In genomic region chrX:154762529-154763296, GRCh38 we compare ENCODE assay signal across 1 cellular context.
TF ChIP-seq lines count a peak whose summit lies in the region.

Gene DKC1 (plus strand): TSS chrX:154762864. CDS start chrX:154762966, 102 bp downstream.

TF ChIP-seq in HEK293, 187 proteins besides CTCF, POLR2A, EP300 and RAD21 (continued from another document):
- 0 out of 2 replicates have a peak, but pooled peaks have one; percentile 15 for TF ChIP-seq ZBTB10 (tag by site-specific recombination; IDR thresholded peaks at IDR 0.05)
- no peak for TF ChIP-seq IKZF3 (tag by site-specific recombination; IDR thresholded peaks at IDR 0.05)
- TF ChIP-seq ZBTB17 (tag by site-specific recombination; IDR thresholded peaks at IDR 0.05) = no peak; the same call in 1 of the 2 replicates
- peak; percentile 49; the same call in 1 of the 2 replicates for TF ChIP-seq ZNF704 (tag by site-specific recombination; IDR thresholded peaks at IDR 0.05)
- peak; percentile 47 for TF ChIP-seq ZXDB (tag by site-specific recombination; IDR thresholded peaks at IDR 0.05)
- no peak for TF ChIP-seq ZNF548 (tag by site-specific recombination; IDR thresholded peaks at IDR 0.05)
- no peak for TF ChIP-seq ZNF677 (tag by site-specific recombination; IDR thresholded peaks at IDR 0.05)
- TF ChIP-seq ZBTB48 (tag by site-specific recombination; IDR thresholded peaks at IDR 0.05) = peak; percentile 24; the same call in 1 of the 2 replicates
- no peak for TF ChIP-seq ZNF114 (tag by site-specific recombination; IDR thresholded peaks at IDR 0.05)
- TF ChIP-seq FEZF1 (tag by site-specific recombination; IDR thresholded peaks at IDR 0.05) = no peak
- peak; percentile 66; the same call in 1 of the 2 replicates for TF ChIP-seq YY1 (tag by site-specific recombination; IDR thresholded peaks at IDR 0.05)
- TF ChIP-seq, protein P1, sequence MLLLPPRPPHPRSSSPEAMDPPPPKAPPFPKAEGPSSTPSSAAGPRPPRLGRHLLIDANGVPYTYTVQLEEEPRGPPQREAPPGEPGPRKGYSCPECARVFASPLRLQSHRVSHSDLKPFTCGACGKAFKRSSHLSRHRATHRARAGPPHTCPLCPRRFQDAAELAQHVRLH (tag by site-specific recombination; IDR thresholded peaks at IDR 0.05) = no peak
- no peak for TF ChIP-seq ZNF600 (tag by site-specific recombination; IDR thresholded peaks at IDR 0.05)
- TF ChIP-seq ZNF140 (tag by site-specific recombination; IDR thresholded peaks at IDR 0.05) = no peak
- peak; percentile 49 for TF ChIP-seq ZFP69B (tag by site-specific recombination; IDR thresholded peaks at IDR 0.05)
- TF ChIP-seq ZNF791 (tag by site-specific recombination; IDR thresholded peaks at IDR 0.05) = no peak
- TF ChIP-seq ZNF239 (tag by site-specific recombination; IDR thresholded peaks at IDR 0.05) = no peak
- TF ChIP-seq ZNF843 (tag by site-specific recombination; IDR thresholded peaks at IDR 0.05) = no peak
- no peak for TF ChIP-seq ZNF155 (tag by site-specific recombination; IDR thresholded peaks at IDR 0.05)
- no peak for TF ChIP-seq ZNF792 (tag by site-specific recombination; IDR thresholded peaks at IDR 0.05)
- 0 out of 2 replicates have a peak, but pooled peaks have one; percentile 11 for TF ChIP-seq ZNF2 (tag by site-specific recombination; IDR thresholded peaks at IDR 0.05)
- TF ChIP-seq ZFHX2 (tag by site-specific recombination; conservative IDR thresholded peaks at IDR 0.05) = peak; percentile 78
- no peak for TF ChIP-seq ZNF623 (tag by site-specific recombination; IDR thresholded peaks at IDR 0.05)
- TF ChIP-seq ZNF626 (tag by site-specific recombination; IDR thresholded peaks at IDR 0.05) = no peak
- 0 out of 2 replicates have a peak, but pooled peaks have one; percentile 4 for TF ChIP-seq ZSCAN30 (tag by site-specific recombination; IDR thresholded peaks at IDR 0.05)
- no peak for TF ChIP-seq REPIN1 (tag by site-specific recombination; IDR thresholded peaks at IDR 0.05; ENCODE audit: low read depth)
- TF ChIP-seq KLF16 (tag by site-specific recombination; IDR thresholded peaks at IDR 0.05) = peak; percentile 74; the same call in 1 of the 2 replicates
- TF ChIP-seq ZNF488 (tag by site-specific recombination; IDR thresholded peaks at IDR 0.05) = no peak
- TF ChIP-seq, protein P2, sequence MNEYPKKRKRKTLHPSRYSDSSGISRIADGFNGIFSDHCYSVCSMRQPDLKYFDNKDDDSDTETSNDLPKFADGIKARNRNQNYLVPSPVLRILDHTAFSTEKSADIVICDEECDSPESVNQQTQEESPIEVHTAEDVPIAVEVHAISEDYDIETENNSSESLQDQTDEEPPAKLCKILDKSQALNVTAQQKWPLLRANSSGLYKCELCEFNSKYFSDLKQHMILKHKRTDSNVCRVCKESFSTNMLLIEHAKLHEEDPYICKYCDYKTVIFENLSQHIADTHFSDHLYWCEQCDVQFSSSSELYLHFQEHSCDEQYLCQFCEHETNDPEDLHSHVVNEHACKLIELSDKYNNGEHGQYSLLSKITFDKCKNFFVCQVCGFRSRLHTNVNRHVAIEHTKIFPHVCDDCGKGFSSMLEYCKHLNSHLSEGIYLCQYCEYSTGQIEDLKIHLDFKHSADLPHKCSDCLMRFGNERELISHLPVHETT (tag by site-specific recombination; IDR thresholded peaks at IDR 0.05) = no peak
- TF ChIP-seq ZNF747 (tag by site-specific recombination; IDR thresholded peaks at IDR 0.05) = no peak
- TF ChIP-seq ZNF529 (tag by site-specific recombination; IDR thresholded peaks at IDR 0.05; ENCODE audit: insufficient replicate concordance) = no peak
- peak; percentile 85 for TF ChIP-seq ZNF692 (tag by site-specific recombination; IDR thresholded peaks at IDR 0.05)
- peak; percentile 98 for TF ChIP-seq KLF9 (tag by site-specific recombination; IDR thresholded peaks at IDR 0.05; ENCODE audit: low read depth)
- peak; percentile 50; the same call in 1 of the 2 replicates for TF ChIP-seq ZFP37 (tag by site-specific recombination; IDR thresholded peaks at IDR 0.05)
- TF ChIP-seq, protein P3, sequence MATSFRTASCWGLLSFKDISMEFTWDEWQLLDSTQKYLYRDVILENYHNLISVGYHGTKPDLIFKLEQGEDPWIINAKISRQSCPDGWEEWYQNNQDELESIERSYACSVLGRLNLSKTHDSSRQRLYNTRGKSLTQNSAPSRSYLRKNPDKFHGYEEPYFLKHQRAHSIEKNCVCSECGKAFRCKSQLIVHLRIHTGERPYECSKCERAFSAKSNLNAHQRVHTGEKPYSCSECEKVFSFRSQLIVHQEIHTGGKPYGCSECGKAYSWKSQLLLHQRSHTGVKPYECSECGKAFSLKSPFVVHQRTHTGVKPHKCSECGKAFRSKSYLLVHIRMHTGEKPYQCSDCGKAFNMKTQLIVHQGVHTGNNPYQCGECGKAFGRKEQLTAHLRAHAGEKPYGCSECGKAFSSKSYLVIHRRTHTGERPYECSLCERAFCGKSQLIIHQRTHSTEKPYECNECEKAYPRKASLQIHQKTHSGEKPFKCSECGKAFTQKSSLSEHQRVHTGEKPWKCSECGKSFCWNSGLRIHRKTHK (tag by site-specific recombination; IDR thresholded peaks at IDR 0.05) = no peak
- TF ChIP-seq ZNF521 (tag by site-specific recombination; IDR thresholded peaks at IDR 0.05) = no peak
- TF ChIP-seq MZF1 (tag by site-specific recombination; IDR thresholded peaks at IDR 0.05; ENCODE audit: borderline replicate concordance) = no peak
- TF ChIP-seq ZNF670 (tag by site-specific recombination; IDR thresholded peaks at IDR 0.05; ENCODE audit: low read depth) = no peak
- TF ChIP-seq ZNF341 (tag by site-specific recombination; IDR thresholded peaks at IDR 0.05; ENCODE audit: low read depth) = no peak
- no peak for TF ChIP-seq ZNF48 (tag by site-specific recombination; IDR thresholded peaks at IDR 0.05)
- no peak for TF ChIP-seq MYNN (tag by site-specific recombination; IDR thresholded peaks at IDR 0.05; ENCODE audit: borderline replicate concordance)
- no peak for TF ChIP-seq ZBTB6 (tag by site-specific recombination; IDR thresholded peaks at IDR 0.05)
- TF ChIP-seq ZNF214 (tag by site-specific recombination; IDR thresholded peaks at IDR 0.05; ENCODE audit: borderline replicate concordance) = no peak
- no peak for TF ChIP-seq ZNF785 (tag by site-specific recombination; IDR thresholded peaks at IDR 0.05)
- no peak for TF ChIP-seq ZNF292 (tag by site-specific recombination; IDR thresholded peaks at IDR 0.05; ENCODE audit: borderline replicate concordance, low read depth)
- no peak for TF ChIP-seq ZNF426 (tag by site-specific recombination; IDR thresholded peaks at IDR 0.05)
- peak; percentile 54; the same call in 1 of the 2 replicates for TF ChIP-seq PBX3 (CRISPR knock-in tag; IDR thresholded peaks at IDR 0.05)
- no peak for TF ChIP-seq ZBTB21 (tag by site-specific recombination; IDR thresholded peaks at IDR 0.05)
- TF ChIP-seq ZNF37A (tag by site-specific recombination; IDR thresholded peaks at IDR 0.05) = no peak
- TF ChIP-seq ZNF302 (tag by site-specific recombination; IDR thresholded peaks at IDR 0.05; ENCODE audit: low read depth) = no peak
- TF ChIP-seq ZNF514 (tag by site-specific recombination; IDR thresholded peaks at IDR 0.05) = no peak
